In the genomic region with DNA sequence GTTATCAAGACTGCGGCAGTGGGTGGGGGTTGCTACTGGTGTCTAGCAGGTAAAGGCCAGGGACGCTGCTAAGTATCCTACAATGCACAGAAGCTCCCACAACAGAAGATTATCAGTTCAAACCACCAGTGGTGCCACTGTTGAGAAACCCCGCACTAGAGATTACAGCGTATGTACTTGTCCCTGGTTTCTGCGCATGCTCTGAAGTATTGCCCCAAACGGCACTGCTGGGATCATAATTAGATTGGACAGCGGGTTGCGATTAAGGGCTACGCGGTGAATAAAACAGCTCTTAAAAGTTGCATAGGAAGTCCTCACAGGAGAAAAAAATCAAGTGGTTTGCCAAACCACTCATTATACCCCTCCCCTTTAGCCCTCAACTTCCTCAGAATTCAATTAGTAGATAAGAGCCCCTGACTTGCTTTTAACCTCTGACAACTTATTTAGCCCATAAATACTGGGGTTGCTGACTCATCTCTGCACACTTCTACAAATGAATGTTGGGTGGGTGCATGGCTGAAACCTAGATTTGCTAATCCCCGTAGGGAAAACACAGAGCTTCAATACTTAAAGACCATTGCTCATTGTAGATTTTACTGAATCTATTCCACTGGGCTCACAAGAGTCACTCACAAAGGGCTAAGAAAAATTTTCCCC, we compare ENCODE assay signal across 9 cellular contexts.
DNase-seq lines count a peak whose midpoint lies in the region; ATAC-seq, FAIRE-seq and TF ChIP-seq lines count a peak whose summit lies in the region.
"Had no signal": no experiment of that assay in that cellular context is flagged by ENCODE, and none has a peak within 500 bp of the region (broad histone marks: within the 10 kb centered on the region; RNA-seq: fewer than 3 reads in every experiment).

No MANE protein-coding gene starts in this region.

- H3K27ac ChIP-seq in RWPE2 (ENCODE audit: poor library complexity, severe bottlenecking) = no peak overlapping the region
- H3K27ac ChIP-seq in GM12878 (ENCODE audit: control insufficient read depth, insufficient read depth) = peak overlapping the region; percentile 35; the same call in 1 of the 2 replicates
- H3K27ac ChIP-seq: C4-2B had no signal

- no TSS peak for BruUV-seq in GM12878 (replicated peaks; lab: Mats Ljungman, UMichigan)

- peak; percentile 24 to 25 for DNase-seq in activated CD4-positive, alpha-beta T cell treated with anti-CD3 and anti-CD28 coated beads for 24 hours (ENCODE audit: low read depth in 2 of 2)
- no peak for DNase-seq in activated CD4-positive, alpha-beta T cell treated with anti-CD3 and anti-CD28 coated beads for 1 hour
- DNase-seq in RWPE2 (ENCODE audit: low spot score) (no peak), GM12878 (ENCODE audit: low read depth, low spot score) (peak; percentile 89), HuH-7 (ENCODE audit: low spot score) (no peak), ecto neural progenitor cell (ENCODE audit: low spot score) (no peak)
- DNase-seq in stimulated activated CD4-positive, alpha-beta T cell treated with anti-CD3 and anti-CD28 coated beads, Interleukin-1b, Interleukin-23, amount 100 ng/mL, for 24 hours (ENCODE audit: low read depth in 4 of 4, low spot score in 1 of 4) = peak in 3 of 4 experiments; percentile 25 to 48 (median 32)

- 2% methylated on average over 11 of the region's 11 CpGs for WGBS in GM12878 (ENCODE audit: insufficient coverage, insufficient replicate concordance, low lambda C conversion rate, missing lambda C conversion rate)

- H4K20me1 ChIP-seq in GM12878 (ENCODE audit: control insufficient read depth, insufficient read depth) = no peaks in the 10 kb centered on the region

- no peaks in the 10 kb centered on the region for H3K79me2 ChIP-seq in GM12878 (ENCODE audit: control insufficient read depth, insufficient read depth, low read length)

- FAIRE-seq in GM12878 (lab: Jason Lieb, UNC) = peak; percentile 85

- no peak for TF ChIP-seq POLR2A in GM12878 (IDR thresholded peaks at IDR 0.05; ENCODE audit: low read depth, low read length)

- peaks cover 7% of the 10 kb centered on the region for H3K4me1 ChIP-seq in RWPE2 (ENCODE audit: insufficient read depth, poor library complexity, severe bottlenecking)
- H3K4me1 ChIP-seq in GM12878 (ENCODE audit: control insufficient read depth, insufficient read depth, low read length) = peaks cover 20% of the 10 kb centered on the region

- TF ChIP-seq CTCF in RWPE2 (IDR thresholded peaks at IDR 0.05; ENCODE audit: poor library complexity, severe bottlenecking) = no peak
- no peak for TF ChIP-seq CTCF in GM12878 (IDR thresholded peaks at IDR 0.05 in 2 of 3, conservative IDR thresholded peaks at IDR 0.05 in 1 of 3; ENCODE audit: control insufficient read depth in 2 of 3, extremely low read depth in 1 of 3, insufficient read depth in 1 of 3, low read depth in 3 of 3, low read length in 3 of 3)

- no peaks in the 10 kb centered on the region for H3K36me3 ChIP-seq in RWPE2 (ENCODE audit: low read depth)
- no peaks in the 10 kb centered on the region; a peak in 1 of 4 replicates for H3K36me3 ChIP-seq in GM12878 (ENCODE audit: control insufficient read depth in 2 of 2, insufficient read depth in 2 of 2, low read length in 1 of 2)

- in situ Hi-C loops in GM12878 (cut with MboI) = no loop called here

- H3K27me3 ChIP-seq in RWPE2 (ENCODE audit: insufficient read depth, poor library complexity, severe bottlenecking) = no peaks in the 10 kb centered on the region
- H3K27me3 ChIP-seq in GM12878 (replicated peaks in 1 of 2; ENCODE audit: control insufficient read depth in 2 of 2, insufficient read depth in 2 of 2, low read length in 1 of 2) = no peaks in the 10 kb centered on the region

- 0 out of 2 replicates have a peak overlapping the region, but pooled peaks have one; percentile 1 for H3K9ac ChIP-seq in GM12878 (ENCODE audit: control insufficient read depth, insufficient read depth, low read length)

- peak; percentile 70 to 95 for TF ChIP-seq EP300 in GM12878 (IDR thresholded peaks at IDR 0.05; ENCODE audit: borderline replicate concordance in 1 of 2, control insufficient read depth in 1 of 2, low read depth in 2 of 2, low read length in 2 of 2)

- POLR2A ChIA-PET in GM12878 (lab: Charles Lee) = interaction anchor here (0.7 kb wide), 1 partner anchor 47 kb away, joined by 3 read pairs; no protein-coding TSS in a partner anchor

- SMC1A ChIA-PET in GM12878 (lab: Charles Lee; ENCODE audit: uncharacterized antibody, unreplicated experiment) = interaction anchor here (0.8 to 2.3 kb wide), 5 partner anchors 19 to 936 kb away, joined by 3 to 10 read pairs (median 3); no protein-coding TSS in a partner anchor

- no peak for TF ChIP-seq RAD21 in GM12878 (IDR thresholded peaks at IDR 0.05; ENCODE audit: insufficient read depth, low read depth, low read length)

- RAD21 ChIA-PET in GM12878 (lab: Charles Lee; ENCODE audit: unreplicated experiment) = interaction anchor here (1.2 to 1.7 kb wide), 3 partner anchors 20 to 937 kb away, joined by 3 to 4 read pairs (median 3); no protein-coding TSS in a partner anchor

- H3K4me3 ChIP-seq in RWPE2 (ENCODE audit: severe bottlenecking) (no peak overlapping the region), GM12878 (peak overlapping the region; percentile 29; the same call in 1 of the 2 replicates)

- no peaks in the 10 kb centered on the region for H3K9me3 ChIP-seq in RWPE2 (ENCODE audit: severe bottlenecking)
- H3K9me3 ChIP-seq in GM12878 (replicated peaks; ENCODE audit: control insufficient read depth, insufficient read depth, low read length) = no peaks in the 10 kb centered on the region; the same call in 2 of the 3 replicates

- peak overlapping the region; percentile 85 for H3K4me2 ChIP-seq in GM12878 (ENCODE audit: control insufficient read depth, insufficient read depth)

- 0 out of 2 replicates have a peak overlapping the region, but pooled peaks have one; percentile 9 for H2AFZ ChIP-seq in GM12878 (ENCODE audit: control insufficient read depth, low read depth, low read length)

- CTCF ChIA-PET in GM12878 (lab: Yijun Ruan, JAX) = interaction anchor here (0.7 to 3.6 kb wide), 4 partner anchors 10 to 758 kb away, joined by 3 to 12 read pairs (median 4); a partner anchor contains a TSS

- intact Hi-C loops in GM12878 (cut with micrococcal nuclease; ENCODE audit: unreplicated experiment) = no loop called here

- ATAC-seq in HG03175 (IDR thresholded peaks at IDR 0.05; ENCODE audit: unreplicated experiment) (peak; percentile 45), RWPE2 (ENCODE audit: low read depth) (0 out of 3 replicates have a peak, but pooled peaks have one; percentile 18), GM12878 (peak; percentile 86)

TF ChIP-seq in GM12878, 131 proteins besides CTCF, POLR2A, EP300 and RAD21 (continues in another document):
- TF ChIP-seq, protein P1, sequence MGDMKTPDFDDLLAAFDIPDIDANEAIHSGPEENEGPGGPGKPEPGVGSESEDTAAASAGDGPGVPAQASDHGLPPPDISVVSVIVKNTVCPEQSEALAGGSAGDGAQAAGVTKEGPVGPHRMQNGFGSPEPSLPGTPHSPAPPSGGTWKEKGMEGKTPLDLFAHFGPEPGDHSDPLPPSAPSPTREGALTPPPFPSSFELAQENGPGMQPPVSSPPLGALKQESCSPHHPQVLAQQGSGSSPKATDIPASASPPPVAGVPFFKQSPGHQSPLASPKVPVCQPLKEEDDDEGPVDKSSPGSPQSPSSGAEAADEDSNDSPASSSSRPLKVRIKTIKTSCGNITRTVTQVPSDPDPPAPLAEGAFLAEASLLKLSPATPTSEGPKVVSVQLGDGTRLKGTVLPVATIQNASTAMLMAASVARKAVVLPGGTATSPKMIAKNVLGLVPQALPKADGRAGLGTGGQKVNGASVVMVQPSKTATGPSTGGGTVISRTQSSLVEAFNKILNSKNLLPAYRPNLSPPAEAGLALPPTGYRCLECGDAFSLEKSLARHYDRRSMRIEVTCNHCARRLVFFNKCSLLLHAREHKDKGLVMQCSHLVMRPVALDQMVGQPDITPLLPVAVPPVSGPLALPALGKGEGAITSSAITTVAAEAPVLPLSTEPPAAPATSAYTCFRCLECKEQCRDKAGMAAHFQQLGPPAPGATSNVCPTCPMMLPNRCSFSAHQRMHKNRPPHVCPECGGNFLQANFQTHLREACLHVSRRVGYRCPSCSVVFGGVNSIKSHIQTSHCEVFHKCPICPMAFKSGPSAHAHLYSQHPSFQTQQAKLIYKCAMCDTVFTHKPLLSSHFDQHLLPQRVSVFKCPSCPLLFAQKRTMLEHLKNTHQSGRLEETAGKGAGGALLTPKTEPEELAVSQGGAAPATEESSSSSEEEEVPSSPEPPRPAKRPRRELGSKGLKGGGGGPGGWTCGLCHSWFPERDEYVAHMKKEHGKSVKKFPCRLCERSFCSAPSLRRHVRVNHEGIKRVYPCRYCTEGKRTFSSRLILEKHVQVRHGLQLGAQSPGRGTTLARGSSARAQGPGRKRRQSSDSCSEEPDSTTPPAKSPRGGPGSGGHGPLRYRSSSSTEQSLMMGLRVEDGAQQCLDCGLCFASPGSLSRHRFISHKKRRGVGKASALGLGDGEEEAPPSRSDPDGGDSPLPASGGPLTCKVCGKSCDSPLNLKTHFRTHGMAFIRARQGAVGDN (IDR thresholded peaks at IDR 0.05) = peak; percentile 33; the same call in 1 of the 2 replicates
- TF ChIP-seq BACH1 (IDR thresholded peaks at IDR 0.05; ENCODE audit: borderline replicate concordance) = peak; percentile 84; the same call in 1 of the 2 replicates
- TF ChIP-seq FOXM1 (IDR thresholded peaks at IDR 0.05; ENCODE audit: low read depth, low read length) = peak; percentile 67; the same call in 1 of the 2 replicates
- TF ChIP-seq KLF5 (IDR thresholded peaks at IDR 0.05; ENCODE audit: partially characterized antibody) = no peak
- 0 out of 2 replicates have a peak, but pooled peaks have one; percentile 42 for TF ChIP-seq NBN (IDR thresholded peaks at IDR 0.05)
- TF ChIP-seq, protein P2, sequence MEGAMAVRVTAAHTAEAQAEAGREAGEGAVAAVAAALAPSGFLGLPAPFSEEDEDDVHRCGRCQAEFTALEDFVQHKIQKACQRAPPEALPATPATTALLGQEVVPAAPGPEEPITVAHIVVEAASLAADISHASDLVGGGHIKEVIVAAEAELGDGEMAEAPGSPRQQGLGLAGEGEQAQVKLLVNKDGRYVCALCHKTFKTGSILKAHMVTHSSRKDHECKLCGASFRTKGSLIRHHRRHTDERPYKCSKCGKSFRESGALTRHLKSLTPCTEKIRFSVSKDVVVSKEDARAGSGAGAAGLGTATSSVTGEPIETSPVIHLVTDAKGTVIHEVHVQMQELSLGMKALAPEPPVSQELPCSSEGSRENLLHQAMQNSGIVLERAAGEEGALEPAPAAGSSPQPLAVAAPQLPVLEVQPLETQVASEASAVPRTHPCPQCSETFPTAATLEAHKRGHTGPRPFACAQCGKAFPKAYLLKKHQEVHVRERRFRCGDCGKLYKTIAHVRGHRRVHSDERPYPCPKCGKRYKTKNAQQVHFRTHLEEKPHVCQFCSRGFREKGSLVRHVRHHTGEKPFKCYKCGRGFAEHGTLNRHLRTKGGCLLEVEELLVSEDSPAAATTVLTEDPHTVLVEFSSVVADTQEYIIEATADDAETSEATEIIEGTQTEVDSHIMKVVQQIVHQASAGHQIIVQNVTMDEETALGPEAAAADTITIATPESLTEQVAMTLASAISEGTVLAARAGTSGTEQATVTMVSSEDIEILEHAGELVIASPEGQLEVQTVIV (IDR thresholded peaks at IDR 0.05; ENCODE audit: borderline replicate concordance, partially characterized antibody) = no peak

Comparison
In these comparisons a context has a peak if more than half of its experiments do, and no peak if none do; other contexts are left out.
1. DNase-seq: peak in activated CD4-positive, alpha-beta T cell treated with anti-CD3 and anti-CD28 coated beads for 24 hours (2 of 2), GM12878 (single experiment) and stimulated activated CD4-positive, alpha-beta T cell treated with anti-CD3 and anti-CD28 coated beads, Interleukin-1b, Interleukin-23, amount 100 ng/mL, for 24 hours (3 of 4); none in activated CD4-positive, alpha-beta T cell treated with anti-CD3 and anti-CD28 coated beads for 1 hour (single experiment), RWPE2 (single experiment), HuH-7 (single experiment) and ecto neural progenitor cell (single experiment).
2. ATAC-seq: peak in every context shown above with its lines; median percentile 86 in GM12878; 45 in HG03175; 18 in RWPE2.